8 cellular contexts compared by ENCODE assay signal in the genomic region with DNA sequence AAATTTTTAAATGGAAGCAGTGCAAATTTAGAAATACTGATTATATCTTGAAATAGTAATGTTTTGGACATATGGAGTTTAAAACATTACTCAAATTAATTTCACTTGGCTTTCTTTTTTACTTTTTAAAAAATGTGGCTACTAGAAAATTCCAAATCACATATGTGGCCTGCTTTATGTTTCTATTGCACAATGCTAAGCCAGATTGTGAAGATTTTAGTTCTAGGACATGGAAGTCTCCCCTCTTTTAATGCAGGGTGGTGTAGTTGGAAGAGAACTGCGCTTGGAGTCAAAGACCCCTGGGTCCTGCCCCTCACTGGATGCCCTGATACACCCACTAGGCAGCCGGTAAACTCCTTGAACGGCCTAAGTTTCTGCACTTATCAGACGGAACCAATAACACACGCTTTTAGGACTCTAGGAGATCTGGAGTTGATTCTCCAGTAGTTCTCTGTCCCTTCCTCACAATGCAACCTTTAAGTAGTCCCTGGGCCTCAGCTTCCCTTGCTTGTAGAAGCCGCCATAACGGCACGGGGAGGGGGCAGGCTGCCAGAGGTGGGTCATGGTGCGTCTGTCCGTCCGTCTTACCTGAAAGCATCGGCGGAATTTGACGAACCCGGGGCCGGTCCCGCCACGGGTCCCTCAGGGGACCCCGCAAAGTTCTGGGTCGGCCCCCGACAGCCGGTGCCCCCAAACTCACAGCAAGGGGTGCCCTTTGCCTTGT. TPM values are rescaled to one million over a fixed set of nuclear protein-coding genes. Genes with fewer than 3 reads are reported as not detected.
DNase-seq lines count a peak whose midpoint lies in the region; ATAC-seq and TF ChIP-seq lines count a peak whose summit lies in the region.

No MANE protein-coding gene starts in this region.

- H2AFZ ChIP-seq in HCT116 (ENCODE audit: low read depth, low read length, poor library complexity, severe bottlenecking) = peak overlapping the region; percentile 94

- H3K27me3 ChIP-seq in AG04450 (ENCODE audit: control insufficient read depth, insufficient read depth, low read length) (no peaks in the 10 kb centered on the region), HCT116 (ENCODE audit: insufficient read depth, low read length) (no peaks in the 10 kb centered on the region)

- no peaks in the 10 kb centered on the region for H4K20me1 ChIP-seq in HCT116 (ENCODE audit: insufficient read depth)

- H3K27me3 Mint-ChIP-seq in nephron progenitor cell (ENCODE audit: low read depth, poor library complexity) = no peaks in the 10 kb centered on the region

- in situ Hi-C loops in SK-MEL-5 (cut with HindIII; ENCODE audit: low pct_unique_long_range_greater_than_20kb, low sequenced_read_pairs) = no loop called here

- H3K4me1 Mint-ChIP-seq in nephron progenitor cell = peaks cover 23% of the 10 kb centered on the region

- H3K4me3 ChIP-seq in AG04450 (ENCODE audit: low read depth, low read length) = peak overlapping the region; percentile 87
- H3K4me3 ChIP-seq in HCT116 (replicated peaks in 1 of 2; ENCODE audit: low read depth in 1 of 2, low read length in 2 of 2) = peak overlapping the region; percentile 82 to 84
- H3K4me3 ChIP-seq in epithelial cell of proximal tubule (ENCODE audit: low read depth, low read length) = peak overlapping the region; percentile 96

- TF ChIP-seq CTCF in AG04450 (IDR thresholded peaks at IDR 0.05; ENCODE audit: low read depth, low read length) (no peak), HCT116 (IDR thresholded peaks at IDR 0.05 in 2 of 3, conservative IDR thresholded peaks at IDR 0.05 in 1 of 3; ENCODE audit: borderline replicate concordance in 1 of 3, insufficient read depth in 1 of 3, low read depth in 2 of 3, low read length in 2 of 3) (no peak), epithelial cell of proximal tubule (conservative IDR thresholded peaks at IDR 0.05; ENCODE audit: low read depth, low read length) (no peak), nephron progenitor cell (IDR thresholded peaks at IDR 0.05) (no peak)

- DNase-seq in AG04450 (ENCODE audit: low read depth, low spot score) (no peak), HCT116 (ENCODE audit: low read depth, low spot score) (no peak), SK-MEL-5 (ENCODE audit: low read depth, low spot score) (peak; percentile 36), epithelial cell of proximal tubule (ENCODE audit: low read depth) (no peak), nephron progenitor cell (no peak)
- DNase-seq in activated CD4-positive, CD25-positive, alpha-beta regulatory T cell treated with anti-CD3 and anti-CD28 coated beads, Interleukin-2, amount 50 U/mL, for 72 hours = no peak

- peak overlapping the region; percentile 96 for H3K4me2 ChIP-seq in HCT116 (ENCODE audit: low read length)

- H3K36me3 Mint-ChIP-seq in nephron progenitor cell (ENCODE audit: low read depth) = peaks cover 15% of the 10 kb centered on the region

- intact Hi-C loops in HCT116 (cut with micrococcal nuclease) = loop anchor here (2.0 kb wide), 1 partner anchor 25 kb away; a partner anchor contains a TSS

- POLR2A ChIA-PET in AG04450 (lab: Yijun Ruan, JAX) (no interaction called here), HCT116 (lab: Charles Lee) (no interaction called here)

- ATAC-seq in HCT116 (peak; percentile 30), GM19023 (IDR thresholded peaks at IDR 0.05; ENCODE audit: unreplicated experiment) (no peak), HG02798 (IDR thresholded peaks at IDR 0.05; ENCODE audit: poor library complexity, unreplicated experiment) (no peak)

- peak overlapping the region; percentile 83 for H3K27ac ChIP-seq in AG04450 (ENCODE audit: low read depth, low read length)
- H3K27ac ChIP-seq in HCT116 (ENCODE audit: low read depth, low read length) = peak overlapping the region; percentile 84

- H3K4me3 Mint-ChIP-seq in nephron progenitor cell = peak overlapping the region; percentile 95

- RAD21 ChIA-PET in HCT116 (lab: Charles Lee; ENCODE audit: low non-redundant PET in 1 of 2, low total read pairs in 2 of 2, uncharacterized antibody in 2 of 2, unreplicated experiment in 2 of 2) = no interaction called here

- peaks cover 6% of the 10 kb centered on the region for H3K9me3 Mint-ChIP-seq in nephron progenitor cell

- H3K4me1 ChIP-seq in HCT116 (ENCODE audit: control insufficient read depth in 1 of 2, insufficient read depth in 2 of 2, low read length in 2 of 2) = peaks cover 4 to 24% of the 10 kb centered on the region in 2 experiments; a peak in 3 of 4 replicates

- TSS peak; percentile 88 for BruUV-seq in HCT116 (replicated peaks; lab: Mats Ljungman, UMichigan)

- TF ChIP-seq RAD21 in HCT116 (IDR thresholded peaks at IDR 0.05; ENCODE audit: low read depth) = no peak

- no peaks in the 10 kb centered on the region for H3K9me2 ChIP-seq in HCT116 (ENCODE audit: insufficient read depth)

- TF ChIP-seq POLR2A in HCT116 (IDR thresholded peaks at IDR 0.05; ENCODE audit: borderline replicate concordance, extremely low read depth, insufficient read depth, insufficient read length) = no peak

- H3K27ac Mint-ChIP-seq in nephron progenitor cell = peak overlapping the region; percentile 100

- H3K79me2 ChIP-seq in HCT116 (ENCODE audit: insufficient read depth, low read length) = peaks cover 12% of the 10 kb centered on the region

- H3K36me3 ChIP-seq in HCT116 (ENCODE audit: control insufficient read depth in 1 of 2, insufficient read depth in 2 of 2, low read length in 2 of 2) = no peaks in the 10 kb centered on the region

- H3K9ac ChIP-seq in HCT116 (ENCODE audit: low read length) = peak overlapping the region; percentile 84

- H3K9me3 ChIP-seq in AG04450 (ENCODE audit: control insufficient read depth, insufficient read depth, low read length) (no peaks in the 10 kb centered on the region; the same call in 1 of the 2 replicates), HCT116 (ENCODE audit: control insufficient read depth in 1 of 2, insufficient read depth in 1 of 2, low read depth in 1 of 2, low read length in 2 of 2) (no peaks in the 10 kb centered on the region)

- CTCF ChIA-PET in AG04450 (lab: Charles Lee) = no interaction called here
- CTCF ChIA-PET in HCT116 (lab: Charles Lee) = no interaction called here

TF ChIP-seq in HCT116, 20 proteins besides CTCF, POLR2A, EP300 and RAD21 (continues in another document):
- TF ChIP-seq YY1 (IDR thresholded peaks at IDR 0.05; ENCODE audit: extremely low read depth, insufficient replicate concordance, low read depth, low read length) (no peak), FOSL1 (IDR thresholded peaks at IDR 0.05; ENCODE audit: low read depth) (no peak), TCF7L2 (IDR thresholded peaks at IDR 0.05; ENCODE audit: borderline replicate concordance, extremely low read depth, insufficient read depth, insufficient read length) (no peak), SIN3A (IDR thresholded peaks at IDR 0.05; ENCODE audit: low read depth) (no peak)

RNA-seq across cellular contexts. Expression of a gene that starts 0.5 kb away (rescaled TPM):
- 1.0 and 1.4 TPM in 2 replicates for polyA plus RNA-seq in AG04450 (2011; rRNA removed)
- polyA minus RNA-seq in AG04450 (2011; rRNA and poly(A)+ RNA removed) = 2.9 and 3.1 TPM in 2 replicates
- total RNA-seq in HCT116 (2021; ENCODE audit: unreplicated experiment) = 3.9 TPM
- 0.69 and 0.86 TPM in 2 replicates for polyA plus RNA-seq in HCT116 (2012)
- 1.2 and 1.8 TPM in 2 replicates for total RNA-seq in SK-MEL-5 (2014; rRNA removed; shearing (Covaris generic))
- 0.23 and 0.40 TPM in 2 replicates for polyA plus RNA-seq in SK-MEL-5 (2015; cell fraction: cytosol; rRNA removed)
- polyA plus RNA-seq in SK-MEL-5 (2015; cell fraction: nucleus; rRNA removed) = 7.8 and 10.8 TPM in 2 replicates
- 1.0 and 2.0 TPM in 2 replicates for total RNA-seq in epithelial cell of proximal tubule

RNA-seq across cellular contexts. Expression of a gene that starts 0.7 kb away (rescaled TPM):
- 39.7 and 43.0 TPM in 2 replicates for polyA plus RNA-seq in AG04450 (2011; rRNA removed)
- 14.8 and 17.2 TPM in 2 replicates for polyA minus RNA-seq in AG04450 (2011; rRNA and poly(A)+ RNA removed)
- total RNA-seq in HCT116 (2021; ENCODE audit: unreplicated experiment) (27.6 TPM), epithelial cell of proximal tubule (26.1 and 28.9 TPM in 2 replicates)
- polyA plus RNA-seq in HCT116 (2012) = 20.2 and 25.2 TPM in 2 replicates
- 12.1 and 14.9 TPM in 2 replicates for total RNA-seq in SK-MEL-5 (2014; rRNA removed; shearing (Covaris generic))
- polyA plus RNA-seq in SK-MEL-5 (2015; cell fraction: cytosol; rRNA removed) = 15.5 and 22.3 TPM in 2 replicates
- polyA plus RNA-seq in SK-MEL-5 (2015; cell fraction: nucleus; rRNA removed) = 20.8 and 22.8 TPM in 2 replicates

RNA-seq across cellular contexts. Expression of a gene that starts 26.1 kb away (rescaled TPM):
- 55.9 and 68.9 TPM in 2 replicates for polyA plus RNA-seq in AG04450 (2011; rRNA removed)
- polyA minus RNA-seq in AG04450 (2011; rRNA and poly(A)+ RNA removed) = 38.3 and 45.2 TPM in 2 replicates
- 136 TPM for total RNA-seq in HCT116 (2021; ENCODE audit: unreplicated experiment)
- polyA plus RNA-seq in HCT116 (2012) = 34.5 and 49.4 TPM in 2 replicates
- 78.4 and 102 TPM in 2 replicates for total RNA-seq in SK-MEL-5 (2014; rRNA removed; shearing (Covaris generic))
- polyA plus RNA-seq in SK-MEL-5 (2015; cell fraction: cytosol; rRNA removed) = 71.7 and 99.0 TPM in 2 replicates
- polyA plus RNA-seq in SK-MEL-5 (2015; cell fraction: nucleus; rRNA removed) = 15.7 and 23.1 TPM in 2 replicates
- total RNA-seq in epithelial cell of proximal tubule = 67.6 and 99.6 TPM in 2 replicates

RNA-seq across cellular contexts. Expression of a gene that starts 45.0 kb away (rescaled TPM):
- polyA plus RNA-seq in AG04450 (2011; rRNA removed) = 29.6 and 31.8 TPM in 2 replicates
- 31.5 and 35.0 TPM in 2 replicates for polyA minus RNA-seq in AG04450 (2011; rRNA and poly(A)+ RNA removed)
- total RNA-seq in HCT116 (2021; ENCODE audit: unreplicated experiment) = 67.3 TPM
- 70.4 and 84.2 TPM in 2 replicates for polyA plus RNA-seq in HCT116 (2012)
- 71.0 and 84.2 TPM in 2 replicates for total RNA-seq in SK-MEL-5 (2014; rRNA removed; shearing (Covaris generic))
- polyA plus RNA-seq in SK-MEL-5 (2015; cell fraction: cytosol; rRNA removed) = 75.3 and 82.5 TPM in 2 replicates
- polyA plus RNA-seq in SK-MEL-5 (2015; cell fraction: nucleus; rRNA removed) = 68.8 and 79.8 TPM in 2 replicates
- 70.9 and 89.6 TPM in 2 replicates for total RNA-seq in epithelial cell of proximal tubule

RNA-seq across cellular contexts. Expression of a gene that starts 50.0 kb away (rescaled TPM):
- 26.7 and 29.3 TPM in 2 replicates for polyA plus RNA-seq in AG04450 (2011; rRNA removed)
- polyA minus RNA-seq in AG04450 (2011; rRNA and poly(A)+ RNA removed) = 45.0 and 50.8 TPM in 2 replicates
- total RNA-seq in HCT116 (2021; ENCODE audit: unreplicated experiment) (48.2 TPM), epithelial cell of proximal tubule (27.8 and 36.2 TPM in 2 replicates)
- 33.3 and 47.4 TPM in 2 replicates for polyA plus RNA-seq in HCT116 (2012)
- total RNA-seq in SK-MEL-5 (2014; rRNA removed; shearing (Covaris generic)) = 16.1 and 27.1 TPM in 2 replicates
- 31.7 and 42.6 TPM in 2 replicates for polyA plus RNA-seq in SK-MEL-5 (2015; cell fraction: cytosol; rRNA removed)
- polyA plus RNA-seq in SK-MEL-5 (2015; cell fraction: nucleus; rRNA removed) = 71.4 and 122 TPM in 2 replicates
